ENCODE assay signal across 8 cellular contexts in the genomic region with DNA sequence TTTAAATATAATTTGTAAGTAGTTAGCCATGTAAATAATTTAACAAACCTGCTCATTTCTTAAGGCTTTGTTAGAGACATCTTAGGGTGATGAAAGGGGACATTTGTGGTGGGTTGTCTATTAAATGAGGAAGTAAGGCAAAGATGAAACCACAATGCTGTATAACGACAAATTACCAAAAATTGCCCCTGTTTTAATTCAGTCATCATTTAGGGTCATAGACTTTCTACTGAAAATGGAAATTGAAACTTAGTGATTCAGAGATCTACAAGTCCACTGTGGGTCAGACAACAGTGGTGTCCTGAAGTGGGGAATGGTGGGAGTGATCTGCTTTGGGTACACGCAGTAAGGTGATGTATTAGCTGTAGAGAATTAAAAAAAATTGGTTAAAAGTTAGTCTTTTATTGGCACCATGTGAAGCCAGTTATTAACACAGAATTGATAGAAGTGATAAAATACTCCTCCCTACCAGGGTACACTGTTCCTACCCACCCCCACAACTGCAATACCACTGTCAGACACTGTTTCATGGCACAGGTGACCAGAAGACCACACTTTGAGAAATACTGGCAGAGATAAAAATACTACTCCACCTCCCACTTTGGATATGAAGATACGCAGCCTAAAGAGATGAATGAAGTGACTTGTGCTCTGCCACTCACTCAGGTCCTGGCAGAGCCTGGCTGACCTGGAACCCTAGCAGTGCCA. TPM values are rescaled to one million over a fixed set of nuclear protein-coding genes. Genes with fewer than 3 reads are reported as not detected.
DNase-seq lines count a peak whose midpoint lies in the region; ATAC-seq, FAIRE-seq and TF ChIP-seq lines count a peak whose summit lies in the region.

No MANE protein-coding gene starts in this region.

- no peak overlapping the region for H3K4me3 Mint-ChIP-seq in dendritic cell treated with granulocyte-macrophage colony-stimulating factor and Interleukin-4, amounts not matched to agents 40 ng/mL and 50 ng/mL, for 4 days
- H3K4me3 Mint-ChIP-seq in activated T-helper 2 cell treated with anti-CD3 and anti-CD28 coated beads, Interferon-gamma antibody, Interleukin-2, Interleukin-4, amounts not matched to agents 10 μg/mL and 5 μg/mL and 100 μg/mL, durations not matched to agents 14 hours and 24 hours and 36 hours (ENCODE audit: low read depth), result no peak overlapping the region
- no peak overlapping the region for H3K4me3 Mint-ChIP-seq in activated T-helper 17 cell treated with anti-CD3 and anti-CD28 coated beads, Interleukin-2, amount 50 U/mL, for 72 hours

- no peak overlapping the region for H3K27ac ChIP-seq in caudate nucleus (ENCODE audit: low read depth, low read length)

- no peaks in the 10 kb centered on the region for H3K27me3 Mint-ChIP-seq in dendritic cell treated with granulocyte-macrophage colony-stimulating factor and Interleukin-4, amounts not matched to agents 40 ng/mL and 50 ng/mL, for 4 days
- H3K27me3 Mint-ChIP-seq in activated T-helper 2 cell treated with anti-CD3 and anti-CD28 coated beads, Interferon-gamma antibody, Interleukin-2, Interleukin-4, amounts not matched to agents 10 μg/mL and 5 μg/mL and 100 μg/mL, durations not matched to agents 14 hours and 24 hours and 36 hours (ENCODE audit: low read depth), result no peaks in the 10 kb centered on the region
- H3K27me3 Mint-ChIP-seq in activated T-helper 17 cell treated with anti-CD3 and anti-CD28 coated beads, Interleukin-2, amount 50 U/mL, for 72 hours, result no peaks in the 10 kb centered on the region

- peak overlapping the region; percentile 8 for H3K27ac Mint-ChIP-seq in dendritic cell treated with granulocyte-macrophage colony-stimulating factor and Interleukin-4, amounts not matched to agents 40 ng/mL and 50 ng/mL, for 4 days
- H3K27ac Mint-ChIP-seq in activated T-helper 2 cell treated with anti-CD3 and anti-CD28 coated beads, Interferon-gamma antibody, Interleukin-2, Interleukin-4, amounts not matched to agents 10 μg/mL and 5 μg/mL and 100 μg/mL, durations not matched to agents 14 hours and 24 hours and 36 hours, result no peak overlapping the region
- no peak overlapping the region for H3K27ac Mint-ChIP-seq in activated T-helper 17 cell treated with anti-CD3 and anti-CD28 coated beads, Interleukin-2, amount 50 U/mL, for 72 hours

- FAIRE-seq in GM12891 (lab: Jason Lieb, UNC), result peak; percentile 58

- no peak for TF ChIP-seq POLR2A in GM12891 (IDR thresholded peaks at IDR 0.05; ENCODE audit: low read depth, low read length)

- ATAC-seq in GM21526 (IDR thresholded peaks at IDR 0.05; ENCODE audit: low FRiP score, unreplicated experiment) (peak; percentile 58), HG03469 (IDR thresholded peaks at IDR 0.05; ENCODE audit: unreplicated experiment) (peak; percentile 67)
- no peak for ATAC-seq in activated T-helper 17 cell treated with anti-CD3 and anti-CD28 coated beads, Interleukin-2, amount 50 U/mL, for 72 hours (replicated peaks)

- H3K9me3 Mint-ChIP-seq in dendritic cell treated with granulocyte-macrophage colony-stimulating factor and Interleukin-4, amounts not matched to agents 40 ng/mL and 50 ng/mL, for 4 days, result no peaks in the 10 kb centered on the region
- no peaks in the 10 kb centered on the region for H3K9me3 Mint-ChIP-seq in activated T-helper 2 cell treated with anti-CD3 and anti-CD28 coated beads, Interferon-gamma antibody, Interleukin-2, Interleukin-4, amounts not matched to agents 10 μg/mL and 5 μg/mL and 100 μg/mL, durations not matched to agents 14 hours and 24 hours and 36 hours
- no peaks in the 10 kb centered on the region for H3K9me3 Mint-ChIP-seq in activated T-helper 17 cell treated with anti-CD3 and anti-CD28 coated beads, Interleukin-2, amount 50 U/mL, for 72 hours

- no peaks in the 10 kb centered on the region for H3K36me3 Mint-ChIP-seq in dendritic cell treated with granulocyte-macrophage colony-stimulating factor and Interleukin-4, amounts not matched to agents 40 ng/mL and 50 ng/mL, for 4 days (ENCODE audit: low read depth)
- H3K36me3 Mint-ChIP-seq in activated T-helper 2 cell treated with anti-CD3 and anti-CD28 coated beads, Interferon-gamma antibody, Interleukin-2, Interleukin-4, amounts not matched to agents 10 μg/mL and 5 μg/mL and 100 μg/mL, durations not matched to agents 14 hours and 24 hours and 36 hours (ENCODE audit: low read depth), result peaks cover 7% of the 10 kb centered on the region
- H3K36me3 Mint-ChIP-seq in activated T-helper 17 cell treated with anti-CD3 and anti-CD28 coated beads, Interleukin-2, amount 50 U/mL, for 72 hours (ENCODE audit: low read depth), result no peaks in the 10 kb centered on the region

- H3K4me1 Mint-ChIP-seq in dendritic cell treated with granulocyte-macrophage colony-stimulating factor and Interleukin-4, amounts not matched to agents 40 ng/mL and 50 ng/mL, for 4 days (ENCODE audit: low read depth), result peaks cover 72% of the 10 kb centered on the region
- H3K4me1 Mint-ChIP-seq in activated T-helper 2 cell treated with anti-CD3 and anti-CD28 coated beads, Interferon-gamma antibody, Interleukin-2, Interleukin-4, amounts not matched to agents 10 μg/mL and 5 μg/mL and 100 μg/mL, durations not matched to agents 14 hours and 24 hours and 36 hours (ENCODE audit: low read depth), result peaks cover 55% of the 10 kb centered on the region
- H3K4me1 Mint-ChIP-seq in activated T-helper 17 cell treated with anti-CD3 and anti-CD28 coated beads, Interleukin-2, amount 50 U/mL, for 72 hours, result peaks cover 30% of the 10 kb centered on the region

- intact Hi-C loops in dendritic cell treated with granulocyte-macrophage colony-stimulating factor and Interleukin-4, amounts not matched to agents 40 ng/mL and 50 ng/mL, for 4 days (cut with micrococcal nuclease), result no loop called here
- intact Hi-C loops in activated T-helper 2 cell treated with anti-CD3 and anti-CD28 coated beads, Interferon-gamma antibody, Interleukin-2, Interleukin-4, amounts not matched to agents 10 μg/mL and 5 μg/mL and 100 μg/mL, durations not matched to agents 14 hours and 24 hours and 36 hours (cut with micrococcal nuclease), result no loop called here

- DNase-seq in GM12891 (ENCODE audit: insufficient read length, low spot score) (no peak), NCI-H146 (lab: John Stamatoyannopoulos, UW) (no peak), caudate nucleus (lab: John Stamatoyannopoulos, UW) (no peak)
- no peak for DNase-seq in activated T-helper 2 cell treated with anti-CD3 and anti-CD28 coated beads, Interferon-gamma antibody, Interleukin-2, Interleukin-4, amounts not matched to agents 10 μg/mL and 5 μg/mL and 100 μg/mL, durations not matched to agents 14 hours and 24 hours and 36 hours (ENCODE audit: low spot score)

TF ChIP-seq in GM12891, 5 proteins besides CTCF, POLR2A, EP300 and RAD21:
- TF ChIP-seq PAX5 (IDR thresholded peaks at IDR 0.05; ENCODE audit: insufficient read depth, low read length, severe bottlenecking) (no peak), SPI1 (IDR thresholded peaks at IDR 0.05; ENCODE audit: low read depth, low read length) (0 out of 2 replicates have a peak, but pooled peaks have one; percentile 25)

RNA-seq across cellular contexts. Expression of gene CERS6, which starts 13.4 kb away (rescaled TPM):
- 1.7 TPM for polyA plus RNA-seq in GM12891 (2012; ENCODE audit: low read depth, missing spikeins)
- 21.5 and 22.4 TPM in 2 replicates for total RNA-seq in activated T-helper 2 cell treated with anti-CD3 and anti-CD28 coated beads, Interferon-gamma antibody, Interleukin-2, Interleukin-4, amounts not matched to agents 10 μg/mL and 5 μg/mL and 100 μg/mL, durations not matched to agents 14 hours and 24 hours and 36 hours
- total RNA-seq in activated T-helper 17 cell treated with anti-CD3 and anti-CD28 coated beads, Interleukin-2, amount 50 U/mL, for 72 hours, result 10 to 100 TPM in 1 of 2 donors, 1 to 10 TPM in 1; 7.7 to 21.5 TPM
